Comparison of ENCODE assay signal across 1 cellular context in genomic region chr1:37476460-37477197, GRCh38.
TF ChIP-seq lines count a peak whose summit lies in the region.

No MANE protein-coding gene starts in this region.

TF ChIP-seq in H1, 55 proteins besides CTCF, POLR2A, EP300 and RAD21 (continued from another document):
- peak in 1 of 2 experiments; percentile 29; a peak in 1 of 4 replicates for TF ChIP-seq SIN3A (conservative IDR thresholded peaks at IDR 0.05 in 1 of 2, IDR thresholded peaks at IDR 0.05 in 1 of 2; ENCODE audit: low read depth in 1 of 2, low read length in 2 of 2)
